Comparison of ENCODE assay signal across 25 cellular contexts in genomic region chr19:47123406-47123805, GRCh38.
"Had no signal": no experiment of that assay in that cellular context is flagged by ENCODE, and none has a peak within 500 bp of the region (broad histone marks: within the 10 kb centered on the region; RNA-seq: fewer than 3 reads in every experiment).

No MANE protein-coding gene starts in this region.

- H3K27ac ChIP-seq: coronary artery, esophagus squamous epithelium, neutrophil, pancreas, testis had no signal

- H3K27me3 ChIP-seq: esophagus squamous epithelium, neutrophil, pancreas, right atrium auricular region, sigmoid colon, stomach, testis, tibial artery had no signal

- H3K4me3 ChIP-seq: coronary artery, esophagus squamous epithelium, lower lobe of right lung, mucosa of descending colon, pancreas, right atrium auricular region, sigmoid colon, stomach, testis, tibial artery had no signal

- H3K4me1 ChIP-seq: lower lobe of right lung, pancreas, right atrium auricular region, testis had no signal

- H3K36me3 ChIP-seq: esophagus squamous epithelium, lower lobe of right lung, neutrophil, pancreas, right atrium auricular region, sigmoid colon, stomach, tibial artery had no signal

- ATAC-seq: effector memory CD8-positive, alpha-beta T cell; left ventricle myocardium superior; lower lobe of right lung; mucosa of descending colon; natural killer cell treated with Interleukin-12 subunit alpha and Interleukin-12 subunit beta and Interleukin-15 and Interleukin-18, amount 100 ng/mL, for 72 hours; pancreas; stimulated activated effector memory CD8-positive, alpha-beta T cell treated with anti-CD3 and anti-CD28 coated beads, Interleukin-12 subunit alpha, Interleukin-12 subunit beta, amount 100 ng/mL, for 72 hours had no signal

- DNase-seq: effector memory CD8-positive, alpha-beta T cell; erythroblast; esophagus squamous epithelium; hypothalamus; immature natural killer cell; islet precursor cell; left ventricle myocardium superior; lower lobe of right lung; mucosa of descending colon; naive B cell; pancreas; sigmoid colon; stimulated activated CD4-positive, alpha-beta T cell treated with anti-CD3 and anti-CD28 coated beads, Interleukin-2, amount 100 ng/mL, for 24 hours; stimulated activated CD4-positive, alpha-beta T cell treated with anti-CD3 and anti-CD28 coated beads, Interleukin-4, amount 100 ng/mL, for 24 hours; stimulated activated naive CD4-positive, alpha-beta T cell treated with Interleukin-2 at 50 U/mL for 16 hours; stomach; testis; tibial artery had no signal

- FAIRE-seq: endometrium, frontal cortex, pancreas had no signal

- H3K9me3 ChIP-seq: esophagus squamous epithelium, lower lobe of right lung, mucosa of descending colon, neutrophil, pancreas, right atrium auricular region, sigmoid colon, stomach, testis, tibial artery had no signal
